8 cellular contexts compared by ENCODE assay signal in the genomic region with DNA sequence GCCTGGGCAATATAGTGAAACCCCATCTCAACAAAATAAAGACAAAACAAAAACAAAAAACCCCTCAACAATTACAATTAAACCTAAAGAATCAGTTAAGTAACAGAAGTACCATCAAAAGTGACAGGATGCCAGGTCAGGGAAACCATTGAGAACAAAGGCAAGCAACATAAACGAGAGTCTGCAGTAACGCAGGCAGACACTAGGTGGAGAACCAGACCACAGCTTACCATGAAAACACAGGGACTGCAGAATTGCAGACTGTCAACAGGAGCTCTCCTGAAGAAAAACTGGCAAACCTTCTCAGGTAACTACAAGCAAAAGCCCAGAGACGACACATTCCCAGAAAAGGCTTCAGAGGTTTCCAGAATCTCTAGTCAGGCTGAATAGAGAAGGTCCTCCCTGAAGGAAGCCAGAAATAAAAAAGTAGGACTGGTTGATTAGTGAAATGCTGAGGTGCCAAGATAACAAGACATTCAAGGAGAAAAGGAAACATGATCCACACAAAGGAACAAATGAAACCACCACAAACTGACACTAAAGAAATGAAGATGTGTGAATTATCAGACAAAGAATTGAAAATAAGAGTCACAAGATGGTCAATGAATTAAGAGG. TPM values are rescaled to one million over a fixed set of nuclear protein-coding genes. Genes with fewer than 3 reads are reported as not detected.
DNase-seq lines count a peak whose midpoint lies in the region; ATAC-seq and TF ChIP-seq lines count a peak whose summit lies in the region.

No MANE protein-coding gene starts in this region.

- no peaks in the 10 kb centered on the region for H3K27me3 Mint-ChIP-seq in T-helper 1 cell treated with Interleukin-12 subunit alpha and Interleukin-12 subunit beta and Interleukin-4 antibody, amounts not matched to agents 30 μg/mL and 1 μg/mL, for 36 hours (ENCODE audit: low read depth)

- H3K36me3 Mint-ChIP-seq in T-helper 1 cell treated with Interleukin-12 subunit alpha and Interleukin-12 subunit beta and Interleukin-4 antibody, amounts not matched to agents 30 μg/mL and 1 μg/mL, for 36 hours (ENCODE audit: low read depth), result peaks cover 30% of the 10 kb centered on the region

- no peaks in the 10 kb centered on the region for H3K27me3 ChIP-seq in adipocyte (replicated peaks; ENCODE audit: control insufficient read depth, insufficient read depth, low read length)
- no peaks in the 10 kb centered on the region for H3K27me3 ChIP-seq in heart right ventricle

- H3K4me1 ChIP-seq in adipocyte (ENCODE audit: control insufficient read depth, insufficient read depth, low read length), result peaks cover 10% of the 10 kb centered on the region
- H3K4me1 ChIP-seq in heart right ventricle, result peaks cover 3 to 31% (median 14%) of the 10 kb centered on the region in 9 donors

- peak in 7 of 8 donors; percentile 30 to 69 (median 56) for ATAC-seq in heart right ventricle

- TF ChIP-seq CTCF in GM12865 (IDR thresholded peaks at IDR 0.05; ENCODE audit: insufficient read depth, low read depth, low read length, missing control alignments) (peak; percentile 69), heart right ventricle (IDR thresholded peaks at IDR 0.05) (peak; percentile 82 to 97 (median 88))

- DNase-seq in GM12865 (ENCODE audit: low read depth) (peak; percentile 75), NCI-H1436 treated with DMSO at 0.1 percent for 48 hours (lab: John Stamatoyannopoulos, UW) (peak; percentile 38), adipocyte (ENCODE audit: low read depth) (peak; percentile 87), heart right ventricle (peak; percentile 53 to 83), putamen (ENCODE audit: low spot score) (peak; percentile 82), cortex of kidney (lab: John Stamatoyannopoulos, UW) (no peak), epidermal melanocyte (ENCODE audit: insufficient read length, low spot score) (no peak)

- H3K36me3 ChIP-seq in adipocyte (ENCODE audit: control insufficient read depth, insufficient read depth, low read length, severe bottlenecking), result peaks cover 12% of the 10 kb centered on the region
- H3K36me3 ChIP-seq in heart right ventricle, result peaks cover 0 to 28% (median 3%) of the 10 kb centered on the region in 9 donors

- intact Hi-C loops in heart right ventricle (cut with DNase I), result loop anchor here in 9 of 10 donors (5.0 to 10.0 kb wide), 17 partner anchors 57 to 552 kb away; a partner anchor contains a TSS

- H3K4me3 Mint-ChIP-seq in T-helper 1 cell treated with Interleukin-12 subunit alpha and Interleukin-12 subunit beta and Interleukin-4 antibody, amounts not matched to agents 30 μg/mL and 1 μg/mL, for 36 hours, result peak overlapping the region; percentile 35

- peaks cover 11% of the 10 kb centered on the region for H3K9me3 ChIP-seq in adipocyte (ENCODE audit: control insufficient read depth, low read length)
- peaks cover 0 to 35% (median 0%) of the 10 kb centered on the region in 11 donors for H3K9me3 ChIP-seq in heart right ventricle

- H3K27ac ChIP-seq in heart right ventricle, result no peak overlapping the region

- 0% methylated on average over 3 of the region's 3 CpGs for WGBS in heart right ventricle, 2 donors

- H3K27ac Mint-ChIP-seq in T-helper 1 cell treated with Interleukin-12 subunit alpha and Interleukin-12 subunit beta and Interleukin-4 antibody, amounts not matched to agents 30 μg/mL and 1 μg/mL, for 36 hours, result peak overlapping the region; percentile 8

- H3K9me3 Mint-ChIP-seq in T-helper 1 cell treated with Interleukin-12 subunit alpha and Interleukin-12 subunit beta and Interleukin-4 antibody, amounts not matched to agents 30 μg/mL and 1 μg/mL, for 36 hours, result peaks cover 58% of the 10 kb centered on the region

- H3K4me1 Mint-ChIP-seq in T-helper 1 cell treated with Interleukin-12 subunit alpha and Interleukin-12 subunit beta and Interleukin-4 antibody, amounts not matched to agents 30 μg/mL and 1 μg/mL, for 36 hours (ENCODE audit: low read depth), result peaks cover 23% of the 10 kb centered on the region

- H3K9ac ChIP-seq in adipocyte (ENCODE audit: low read length), result no peak overlapping the region

- no peak overlapping the region for H3K4me3 ChIP-seq in GM12865 (ENCODE audit: low read depth, low read length)
- no peak overlapping the region for H3K4me3 ChIP-seq in adipocyte (ENCODE audit: low read length)
- no peak overlapping the region for H3K4me3 ChIP-seq in heart right ventricle

RNA-seq across cellular contexts. Expression of a gene that starts 2.2 kb away (rescaled TPM):
- total RNA-seq in heart right ventricle, result 1 to 10 TPM in 7 of 10 donors, under 1 TPM in 3; 0.75 to 3.3 (median 1.2) TPM
- polyA plus RNA-seq in heart right ventricle, result 1 to 10 TPM; 1.5 to 1.6 TPM

RNA-seq across cellular contexts. Expression of a gene that starts 36.5 kb away (rescaled TPM):
- 10 to 100 TPM in 2 of 10 donors, 1 to 10 TPM in 8; 5.4 to 11.3 (median 7.2) TPM for total RNA-seq in heart right ventricle
- polyA plus RNA-seq in heart right ventricle, result 1 to 10 TPM; 2.0 to 3.2 TPM

RNA-seq across cellular contexts. Expression of a gene that starts 59.3 kb away (rescaled TPM):
- total RNA-seq in heart right ventricle, result 10 to 100 TPM; 16.9 to 28.0 (median 22.5) TPM
- 10 to 100 TPM in 1 of 2 donors, 1 to 10 TPM in 1; 7.9 to 14.3 TPM for polyA plus RNA-seq in heart right ventricle

Comparison
In these comparisons a context has a peak if more than half of its experiments do, and no peak if none do; other contexts are left out.
1. DNase-seq: peak in GM12865 (single experiment), NCI-H1436 treated with DMSO at 0.1 percent for 48 hours (single experiment), adipocyte (single experiment), heart right ventricle (2 of 2) and putamen (single experiment); none in cortex of kidney (single experiment) and epidermal melanocyte (single experiment).